In genomic region chr2:131528981-131529863, GRCh38 we compare ENCODE assay signal across 11 cellular contexts. TPM values are rescaled to one million over a fixed set of nuclear protein-coding genes. Genes with fewer than 3 reads are reported as not detected.
A peak's percentile ranks its signal among the peaks of the same experiment; 100 is the strongest.
DNase-seq lines count a peak whose midpoint lies in the region; ATAC-seq and TF ChIP-seq lines count a peak whose summit lies in the region.
"Not testable (repeated sequence)": the region's sequence is repeated elsewhere in the genome, so short reads cannot be mapped to it uniquely, and the experiment has no call there.
"Had no signal": no experiment of that assay in that cellular context is flagged by ENCODE, and none has a peak within 500 bp of the region (broad histone marks: within the 10 kb centered on the region; RNA-seq: fewer than 3 reads in every experiment).

No MANE protein-coding gene starts in this region.

- H3K27me3 Mint-ChIP-seq in activated CD4-positive, alpha-beta T cell treated with anti-CD3 and anti-CD28 coated beads, Interleukin-2, amount 10 ng/mL, durations not matched to agents 7 days and 5 days; effector memory CD8-positive, alpha-beta T cell: not testable (repeated sequence)

- H3K36me3 Mint-ChIP-seq in activated CD4-positive, alpha-beta T cell treated with anti-CD3 and anti-CD28 coated beads, Interleukin-2, amount 10 ng/mL, durations not matched to agents 7 days and 5 days (ENCODE audit: low read depth) = not testable (repeated sequence)
- H3K36me3 Mint-ChIP-seq in effector memory CD8-positive, alpha-beta T cell (ENCODE audit: insufficient read depth) = peaks cover 11% of the 10 kb centered on the region

- peak overlapping the region; percentile 34 for H3K4me3 Mint-ChIP-seq in activated CD4-positive, alpha-beta T cell treated with anti-CD3 and anti-CD28 coated beads, Interleukin-2, amount 10 ng/mL, durations not matched to agents 7 days and 5 days
- peak overlapping the region; percentile 88 to 92 for H3K4me3 Mint-ChIP-seq in effector memory CD8-positive, alpha-beta T cell

- ATAC-seq in GM19438 (IDR thresholded peaks at IDR 0.05; ENCODE audit: low read depth, unreplicated experiment) (peak; percentile 38), HG02763 (IDR thresholded peaks at IDR 0.05; ENCODE audit: unreplicated experiment) (peak; percentile 50), HG03521 (IDR thresholded peaks at IDR 0.05; ENCODE audit: unreplicated experiment) (peak; percentile 44)
- ATAC-seq in effector memory CD8-positive, alpha-beta T cell (replicated peaks) = peak; percentile 8
- peak; percentile 21 for ATAC-seq in stimulated activated naive CD8-positive, alpha-beta T cell treated with anti-CD3 and anti-CD28 coated beads, Interleukin-15, Interleukin-2, amounts not matched to agents 100 U/mL and 50 U/mL, for 24 hours

- not testable (repeated sequence) for TF ChIP-seq CTCF in GM10248 (IDR thresholded peaks at IDR 0.05; ENCODE audit: control extremely low read depth, extremely low read depth, low read depth, missing control alignments)

- H3K9me3 Mint-ChIP-seq in activated CD4-positive, alpha-beta T cell treated with anti-CD3 and anti-CD28 coated beads, Interleukin-2, amount 10 ng/mL, durations not matched to agents 7 days and 5 days; effector memory CD8-positive, alpha-beta T cell: not testable (repeated sequence)

- peak overlapping the region; percentile 19 for H3K27ac Mint-ChIP-seq in activated CD4-positive, alpha-beta T cell treated with anti-CD3 and anti-CD28 coated beads, Interleukin-2, amount 10 ng/mL, durations not matched to agents 7 days and 5 days
- H3K27ac Mint-ChIP-seq in effector memory CD8-positive, alpha-beta T cell = peak overlapping the region; percentile 65 to 85

- CTCF ChIA-PET in GM10248 (lab: Yijun Ruan, JAX) = interaction anchor here (1.2 to 2.3 kb wide), 2 partner anchors 10 to 37 kb away, joined by 3 to 7 read pairs; partner anchors contain the start of gene MZT2A
- CTCF ChIA-PET in activated CD4-positive, alpha-beta T cell treated with anti-CD3 and anti-CD28 coated beads, Interleukin-2, amount 10 ng/mL, durations not matched to agents 7 days and 5 days (lab: Charles Lee) = not testable (repeated sequence)

- peak; percentile 46 for DNase-seq in GM10248 (ENCODE audit: extremely low spot score)
- not testable (repeated sequence) for DNase-seq in activated CD4-positive, alpha-beta T cell treated with anti-CD3 and anti-CD28 coated beads, Interleukin-2, amount 10 ng/mL, durations not matched to agents 7 days and 5 days; effector memory CD8-positive, alpha-beta T cell
- peak; percentile 84 for DNase-seq in mesenteric fat pad (ENCODE audit: low spot score)
- peak; percentile 20 for DNase-seq in stimulated activated naive CD8-positive, alpha-beta T cell treated with anti-CD3 and anti-CD28 coated beads, Interleukin-15, Interleukin-2, amounts not matched to agents 100 U/mL and 50 U/mL, for 24 hours

- POLR2A ChIA-PET in GM10248 (lab: Yijun Ruan, JAX); activated CD4-positive, alpha-beta T cell treated with anti-CD3 and anti-CD28 coated beads, Interleukin-2, amount 10 ng/mL, durations not matched to agents 7 days and 5 days (lab: Charles Lee): not testable (repeated sequence)

- H3K4me1 Mint-ChIP-seq in activated CD4-positive, alpha-beta T cell treated with anti-CD3 and anti-CD28 coated beads, Interleukin-2, amount 10 ng/mL, durations not matched to agents 7 days and 5 days = peaks cover 18% of the 10 kb centered on the region
- H3K4me1 Mint-ChIP-seq in effector memory CD8-positive, alpha-beta T cell (ENCODE audit: low read depth in 2 of 2) = peaks cover 11 to 15% of the 10 kb centered on the region in 2 donors

RNA-seq across cellular contexts. Expression of gene CCDC74A, which starts 1.5 kb away (rescaled TPM):
- total RNA-seq in activated CD4-positive, alpha-beta T cell treated with anti-CD3 and anti-CD28 coated beads, Interleukin-2, amount 10 ng/mL, durations not matched to agents 7 days and 5 days = 1 to 10 TPM; 3.0 to 3.2 TPM
- 0.96 TPM for total RNA-seq in mesenteric fat pad
- total RNA-seq: HT1080 had no signal

RNA-seq across cellular contexts. Expression of gene MZT2A, which starts 37.0 kb away (rescaled TPM):
- total RNA-seq in activated CD4-positive, alpha-beta T cell treated with anti-CD3 and anti-CD28 coated beads, Interleukin-2, amount 10 ng/mL, durations not matched to agents 7 days and 5 days = 100 to 1,000 TPM in 1 of 2 experiments, 10 to 100 TPM in 1; 96.9 to 116 TPM
- 37.3 TPM for total RNA-seq in mesenteric fat pad

RNA-seq across cellular contexts. Expression of gene TUBA3D, which starts 53.3 kb away (rescaled TPM):
- total RNA-seq in activated CD4-positive, alpha-beta T cell treated with anti-CD3 and anti-CD28 coated beads, Interleukin-2, amount 10 ng/mL, durations not matched to agents 7 days and 5 days = not detected
- not detected for total RNA-seq in mesenteric fat pad
- total RNA-seq: body of pancreas, lung microvascular endothelial cell had no signal
